Comparison of ENCODE assay signal across 22 cellular contexts in the genomic region with DNA sequence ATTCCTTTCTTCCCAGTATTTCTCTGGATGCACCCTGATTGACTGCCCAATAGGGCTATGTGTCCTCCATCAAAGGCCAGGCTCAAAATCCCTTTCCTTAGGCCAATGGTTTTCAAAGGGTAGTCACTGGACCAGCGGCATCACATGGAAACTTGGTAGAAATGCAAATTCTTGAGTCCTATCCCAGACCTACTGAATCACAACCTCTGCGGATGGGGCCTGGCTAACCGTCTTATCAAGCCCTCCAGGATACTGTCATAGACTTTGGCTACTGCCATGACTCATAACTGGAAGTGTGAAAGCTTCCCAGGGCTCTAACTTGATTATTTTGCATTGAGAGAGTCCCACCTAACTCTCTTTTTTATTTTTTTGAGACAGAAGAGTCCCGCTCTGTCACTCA.
A peak's percentile ranks its signal among the peaks of the same experiment; 100 is the strongest.
DNase-seq lines count a peak whose midpoint lies in the region; ATAC-seq, FAIRE-seq and TF ChIP-seq lines count a peak whose summit lies in the region.
"Had no signal": no experiment of that assay in that cellular context is flagged by ENCODE, and none has a peak within 500 bp of the region (broad histone marks: within the 10 kb centered on the region; RNA-seq: fewer than 3 reads in every experiment).

No MANE protein-coding gene starts in this region.

- H3K4me2 ChIP-seq in osteoblast (ENCODE audit: insufficient read depth, low read length) = no peak overlapping the region
- H3K4me2 ChIP-seq: BLaER1 treated with 17β-estradiol and CSF1 and Interleukin-3, amounts not matched to agents 10 nM and 100 nM had no signal

- intact Hi-C loops in lower leg skin (cut with DNase I; ENCODE audit: low total_unique reads) = no loop called here

- no peak for TF ChIP-seq CTCF in choroid plexus epithelial cell (conservative IDR thresholded peaks at IDR 0.05; ENCODE audit: low read depth, low read length)
- no peak for TF ChIP-seq CTCF in osteoblast (IDR thresholded peaks at IDR 0.05; ENCODE audit: extremely low read depth, low read depth, low read length)
- no peak for TF ChIP-seq CTCF in lower leg skin (IDR thresholded peaks at IDR 0.05)
- no peak for TF ChIP-seq CTCF in endothelial cell (IDR thresholded peaks at IDR 0.05; ENCODE audit: unreplicated experiment)

- no peaks in the 10 kb centered on the region for H3K9me3 Mint-ChIP-seq in endothelial cell (ENCODE audit: unreplicated experiment)
- H3K9me3 Mint-ChIP-seq in activated naive CD4-positive, alpha-beta T cell treated with anti-CD3 and anti-CD28 coated beads, Interleukin-2, amount 50 U/mL, for 72 hours = no peaks in the 10 kb centered on the region

- H3K79me2 ChIP-seq in osteoblast (ENCODE audit: insufficient read depth, low read length) = no peaks in the 10 kb centered on the region

- no peak for ATAC-seq in activated naive CD4-positive, alpha-beta T cell treated with anti-CD3 and anti-CD28 coated beads, Interleukin-2, amount 50 U/mL, for 72 hours
- no peak for ATAC-seq in GM19023 (IDR thresholded peaks at IDR 0.05; ENCODE audit: unreplicated experiment)

- H3K36me3 ChIP-seq in osteoblast (ENCODE audit: insufficient read depth, low read length) = no peaks in the 10 kb centered on the region
- H3K36me3 ChIP-seq: BLaER1 treated with 17β-estradiol and CSF1 and Interleukin-3, amounts not matched to agents 10 nM and 100 nM had no signal

- H3K36me3 Mint-ChIP-seq in endothelial cell (ENCODE audit: low read depth, unreplicated experiment) = no peaks in the 10 kb centered on the region
- no peaks in the 10 kb centered on the region for H3K36me3 Mint-ChIP-seq in activated naive CD4-positive, alpha-beta T cell treated with anti-CD3 and anti-CD28 coated beads, Interleukin-2, amount 50 U/mL, for 72 hours
- H3K36me3 Mint-ChIP-seq: CD4-positive, alpha-beta memory T cell had no signal

- no peak overlapping the region for H3K4me3 ChIP-seq in choroid plexus epithelial cell (ENCODE audit: low read depth, low read length)
- H3K4me3 ChIP-seq in osteoblast (ENCODE audit: insufficient read depth, low read length) = no peak overlapping the region
- H3K4me3 ChIP-seq in lower leg skin (ENCODE audit: low read depth, poor library complexity, severe bottlenecking) = no peak overlapping the region
- H3K4me3 ChIP-seq: BLaER1 treated with 17β-estradiol and CSF1 and Interleukin-3, amounts not matched to agents 10 nM and 100 nM had no signal

- H3K9me3 ChIP-seq in osteoblast (ENCODE audit: low read depth, low read length) = no peaks in the 10 kb centered on the region

- DNase-seq in GM03348 (ENCODE audit: low spot score) (peak; percentile 15), RCC 7860 (ENCODE audit: low spot score) (peak; percentile 22), choroid plexus epithelial cell (ENCODE audit: low read depth) (peak; percentile 49), osteoblast (ENCODE audit: insufficient read length, low spot score, missing footprints) (peak; percentile 76), lower leg skin (ENCODE audit: low spot score in 2 of 2) (no peak), endothelial cell (ENCODE audit: low spot score) (no peak)
- DNase-seq in activated naive CD4-positive, alpha-beta T cell treated with anti-CD3 and anti-CD28 coated beads, Interleukin-2, amount 50 U/mL, for 72 hours (ENCODE audit: low spot score in 2 of 2) = no peak
- DNase-seq: CD4-positive, alpha-beta memory T cell; DMS153; GDM1; KG1; NCI-H1105; NCI-H146; NCI-H2029; NCI-H2171; NCI-H526 treated with DMSO at 0.1 percent for 48 hours; OCI-M1; SHP77 had no signal

- H3K4me1 ChIP-seq in osteoblast (ENCODE audit: insufficient read depth, low read length) = no peaks in the 10 kb centered on the region
- H3K4me1 ChIP-seq: BLaER1 treated with 17β-estradiol and CSF1 and Interleukin-3, amounts not matched to agents 10 nM and 100 nM had no signal

- no peaks in the 10 kb centered on the region for H4K20me1 ChIP-seq in osteoblast (ENCODE audit: insufficient read depth, low read length)
- H4K20me1 ChIP-seq: BLaER1 treated with 17β-estradiol and CSF1 and Interleukin-3, amounts not matched to agents 10 nM and 100 nM had no signal

- no peak overlapping the region for H2AFZ ChIP-seq in osteoblast (ENCODE audit: low read length)

- no peak for FAIRE-seq in RCC 7860 (lab: Jason Lieb, UNC)
- FAIRE-seq: H54 had no signal

- no peak overlapping the region for H3K27ac Mint-ChIP-seq in endothelial cell (ENCODE audit: unreplicated experiment)
- no peak overlapping the region for H3K27ac Mint-ChIP-seq in activated naive CD4-positive, alpha-beta T cell treated with anti-CD3 and anti-CD28 coated beads, Interleukin-2, amount 50 U/mL, for 72 hours
- H3K27ac Mint-ChIP-seq: CD4-positive, alpha-beta memory T cell had no signal

- no peak overlapping the region for H3K27ac ChIP-seq in osteoblast (ENCODE audit: low read depth, low read length)
- H3K27ac ChIP-seq: BLaER1 treated with 17β-estradiol and CSF1 and Interleukin-3, amounts not matched to agents 10 nM and 100 nM; HL-60 had no signal

- H3K4me1 Mint-ChIP-seq in endothelial cell (ENCODE audit: unreplicated experiment) = no peaks in the 10 kb centered on the region
- H3K4me1 Mint-ChIP-seq: CD4-positive, alpha-beta memory T cell had no signal

- 78 to 84% methylated on average over 4 of the region's 4 CpGs for WGBS in lower leg skin, 2 donors

- TF ChIP-seq POLR2A in lower leg skin (IDR thresholded peaks at IDR 0.05) = no peak

- no peaks in the 10 kb centered on the region for H3K27me3 ChIP-seq in osteoblast (ENCODE audit: insufficient read depth, low read length)

- H3K4me3 Mint-ChIP-seq in endothelial cell (ENCODE audit: unreplicated experiment) = no peak overlapping the region

- H3K27me3 Mint-ChIP-seq in endothelial cell (ENCODE audit: unreplicated experiment) = no peaks in the 10 kb centered on the region
- H3K27me3 Mint-ChIP-seq: CD4-positive, alpha-beta memory T cell had no signal

Comparison
In these comparisons a context has a peak if more than half of its experiments do, and no peak if none do; other contexts are left out.
1. DNase-seq: peak in GM03348 (single experiment), RCC 7860 (single experiment), choroid plexus epithelial cell (single experiment) and osteoblast (single experiment); none in lower leg skin (0 of 2), endothelial cell (single experiment) and activated naive CD4-positive, alpha-beta T cell treated with anti-CD3 and anti-CD28 coated beads, Interleukin-2, amount 50 U/mL, for 72 hours (0 of 2).